ENCODE assay signal across 9 cellular contexts in genomic region chr2:168518555-168519066, GRCh38.
DNase-seq lines count a peak whose midpoint lies in the region; ATAC-seq and TF ChIP-seq lines count a peak whose summit lies in the region.
"Had no signal": no experiment of that assay in that cellular context is flagged by ENCODE, and none has a peak within 500 bp of the region (broad histone marks: within the 10 kb centered on the region; RNA-seq: fewer than 3 reads in every experiment).

No MANE protein-coding gene starts in this region.

- H3K27ac Mint-ChIP-seq in nephron: peak overlapping the region; percentile 53 to 87 (median 70)
- no peak overlapping the region for H3K27ac Mint-ChIP-seq in activated naive CD8-positive, alpha-beta T cell treated with anti-CD3 and anti-CD28 coated beads for 36 hours

- no peaks in the 10 kb centered on the region for H3K9me3 Mint-ChIP-seq in nephron
- no peaks in the 10 kb centered on the region for H3K9me3 Mint-ChIP-seq in activated naive CD8-positive, alpha-beta T cell treated with anti-CD3 and anti-CD28 coated beads for 36 hours

- no peaks in the 10 kb centered on the region for H3K36me3 Mint-ChIP-seq in nephron (ENCODE audit: low read depth)
- peaks cover 13% of the 10 kb centered on the region for H3K36me3 Mint-ChIP-seq in activated naive CD8-positive, alpha-beta T cell treated with anti-CD3 and anti-CD28 coated beads for 36 hours

- H3K4me3 Mint-ChIP-seq in nephron: peak overlapping the region; percentile 0 to 14 (median 6)
- no peak overlapping the region for H3K4me3 Mint-ChIP-seq in activated naive CD8-positive, alpha-beta T cell treated with anti-CD3 and anti-CD28 coated beads for 36 hours

- H3K27me3 Mint-ChIP-seq in nephron (ENCODE audit: low read depth): no peaks in the 10 kb centered on the region
- no peaks in the 10 kb centered on the region for H3K27me3 Mint-ChIP-seq in activated naive CD8-positive, alpha-beta T cell treated with anti-CD3 and anti-CD28 coated beads for 36 hours

- DNase-seq in cardiac fibroblast (ENCODE audit: low read depth in 2 of 2) (peak; percentile 52 to 65), occipital lobe (lab: John Stamatoyannopoulos, UW) (no peak)
- DNase-seq in activated naive CD8-positive, alpha-beta T cell treated with anti-CD3 and anti-CD28 coated beads for 36 hours: no peak
- DNase-seq in activated T-cell treated with anti-CD3 and anti-CD28 coated beads, Interleukin-2, amount 50 U/mL, for 48 hours: no peak
- DNase-seq: stomach had no signal

- TF ChIP-seq CTCF in cardiac fibroblast (IDR thresholded peaks at IDR 0.05; ENCODE audit: low read depth, low read length) (no peak), nephron (IDR thresholded peaks at IDR 0.05; ENCODE audit: unreplicated experiment in 3 of 3) (no peak)

- no peak overlapping the region for H3K4me3 ChIP-seq in cardiac fibroblast (replicated peaks in 1 of 2; ENCODE audit: low read depth in 2 of 2, low read length in 2 of 2)
- H3K4me3 ChIP-seq: stomach had no signal

- ATAC-seq in GM18873 (IDR thresholded peaks at IDR 0.05; ENCODE audit: low FRiP score, unreplicated experiment) (peak; percentile 57), HG03354 (IDR thresholded peaks at IDR 0.05; ENCODE audit: poor library complexity, severe bottlenecking, unreplicated experiment) (peak; percentile 53), GM21381 (IDR thresholded peaks at IDR 0.05; ENCODE audit: unreplicated experiment) (no peak)

- peaks cover 59% of the 10 kb centered on the region for H3K4me1 Mint-ChIP-seq in nephron
- H3K4me1 Mint-ChIP-seq in activated naive CD8-positive, alpha-beta T cell treated with anti-CD3 and anti-CD28 coated beads for 36 hours: peaks cover 50% of the 10 kb centered on the region

Comparison
In these comparisons a context has a peak if more than half of its experiments do, and no peak if none do; other contexts are left out.
1. DNase-seq: peak in cardiac fibroblast (2 of 2); none in activated naive CD8-positive, alpha-beta T cell treated with anti-CD3 and anti-CD28 coated beads for 36 hours (single experiment), activated T-cell treated with anti-CD3 and anti-CD28 coated beads, Interleukin-2, amount 50 U/mL, for 48 hours (0 of 2) and occipital lobe (single experiment).